In genomic region chr9:111300140-111300735, GRCh38 we compare ENCODE assay signal across 1 cellular context.
TF ChIP-seq lines count a peak whose summit lies in the region.

No MANE protein-coding gene starts in this region.

TF ChIP-seq in K562, 482 proteins besides CTCF, POLR2A, EP300 and RAD21:
- TF ChIP-seq POLR2AphosphoS2 (IDR thresholded peaks at IDR 0.05; ENCODE audit: low read length) (no peak), FOXA1 (IDR thresholded peaks at IDR 0.05; ENCODE audit: borderline replicate concordance) (no peak), RREB1 (CRISPR knock-in tag; IDR thresholded peaks at IDR 0.05) (no peak), MYBL2 (IDR thresholded peaks at IDR 0.05; ENCODE audit: low read depth) (no peak), MYBL2 (CRISPR knock-in tag; IDR thresholded peaks at IDR 0.05; ENCODE audit: borderline replicate concordance) (no peak), MEIS2 (IDR thresholded peaks at IDR 0.05; ENCODE audit: partially characterized antibody) (no peak), KLF10 (CRISPR knock-in tag; IDR thresholded peaks at IDR 0.05) (no peak), HES1 (IDR thresholded peaks at IDR 0.05; ENCODE audit: low read depth) (no peak), CHD1 (IDR thresholded peaks at IDR 0.05; ENCODE audit: low read length) (no peak), ZNF717 (CRISPR knock-in tag; IDR thresholded peaks at IDR 0.05) (no peak), POU5F1 (IDR thresholded peaks at IDR 0.05; ENCODE audit: borderline replicate concordance, low read depth, low read length, partially characterized antibody) (no peak), SMARCB1 (IDR thresholded peaks at IDR 0.05; ENCODE audit: insufficient read length, low read depth) (no peak), ZFP30 (CRISPR knock-in tag; IDR thresholded peaks at IDR 0.05; ENCODE audit: borderline replicate concordance) (no peak), ZNF282 (CRISPR knock-in tag; IDR thresholded peaks at IDR 0.05) (no peak), DACH1 (IDR thresholded peaks at IDR 0.05; ENCODE audit: partially characterized antibody) (no peak), XRCC4 (IDR thresholded peaks at IDR 0.05; ENCODE audit: extremely low read depth, insufficient read depth, insufficient read length) (no peak), USF1 (CRISPR knock-in tag; IDR thresholded peaks at IDR 0.05) (no peak), CREB3L1 (IDR thresholded peaks at IDR 0.05; ENCODE audit: borderline replicate concordance, low read depth) (no peak), AFF1 (IDR thresholded peaks at IDR 0.05; ENCODE audit: low read depth in 1 of 2, partially characterized antibody in 2 of 2) (no peak), CBFA2T2 (conservative IDR thresholded peaks at IDR 0.05) (no peak), ETS1 (conservative IDR thresholded peaks at IDR 0.05; ENCODE audit: control insufficient read depth, low read depth, low read length) (no peak)
